Comparison of ENCODE assay signal across 9 cellular contexts in genomic region chr3:112132975-112133448, GRCh38. TPM values are rescaled to one million over a fixed set of nuclear protein-coding genes. Genes with fewer than 3 reads are reported as not detected.
DNase-seq lines count a peak whose midpoint lies in the region; ATAC-seq and TF ChIP-seq lines count a peak whose summit lies in the region.
"Had no signal": no experiment of that assay in that cellular context is flagged by ENCODE, and none has a peak within 500 bp of the region (broad histone marks: within the 10 kb centered on the region; RNA-seq: fewer than 3 reads in every experiment).

A gene with protein sequence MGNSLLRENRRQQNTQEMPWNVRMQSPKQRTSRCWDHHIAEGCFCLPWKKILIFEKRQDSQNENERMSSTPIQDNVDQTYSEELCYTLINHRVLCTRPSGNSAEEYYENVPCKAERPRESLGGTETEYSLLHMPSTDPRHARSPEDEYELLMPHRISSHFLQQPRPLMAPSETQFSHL (minus strand): TSS chr3:112133248. CDS start chr3:112133120, 128 bp downstream.

- no peak within 1 kb of the TSS for H3K4me3 Mint-ChIP-seq in endothelial cell (ENCODE audit: unreplicated experiment)
- H3K4me3 Mint-ChIP-seq: brain had no signal

- TF ChIP-seq CTCF in epithelial cell of esophagus (IDR thresholded peaks at IDR 0.05; ENCODE audit: insufficient read depth, low read depth, low read length, missing control alignments) = no peak
- TF ChIP-seq CTCF in endothelial cell (IDR thresholded peaks at IDR 0.05; ENCODE audit: unreplicated experiment) = no peak

- H3K27ac Mint-ChIP-seq in endothelial cell (ENCODE audit: unreplicated experiment) = no peak within 1 kb of the TSS
- H3K27ac Mint-ChIP-seq: brain had no signal

- peak within 1 kb of the TSS; percentile 42 for H3K4me3 ChIP-seq in epithelial cell of esophagus (ENCODE audit: low read length)

- H3K4me1 Mint-ChIP-seq in endothelial cell (ENCODE audit: unreplicated experiment) = peaks cover 25% of the 10 kb centered on the region

- DNase-seq in Right ventricle myocardium superior = peak; percentile 63
- DNase-seq in cardiac septum (ENCODE audit: low spot score) = no peak
- DNase-seq in activated CD4-positive, alpha-beta T cell treated with anti-CD3 and anti-CD28 coated beads for 24 hours (ENCODE audit: low read depth in 2 of 2) = peak; percentile 24 to 41
- peak; percentile 91 for DNase-seq in epithelial cell of esophagus (ENCODE audit: low read depth)
- DNase-seq in stimulated activated CD4-positive, alpha-beta T cell treated with anti-CD3 and anti-CD28 coated beads, Interleukin-2, amount 100 ng/mL, for 48 hours = peak; percentile 47 to 50
- DNase-seq in NCI-H524 (lab: John Stamatoyannopoulos, UW) = no peak
- DNase-seq in endothelial cell (ENCODE audit: low spot score) = no peak

- no peaks in the 10 kb centered on the region for H3K36me3 Mint-ChIP-seq in endothelial cell (ENCODE audit: low read depth, unreplicated experiment)
- H3K36me3 Mint-ChIP-seq: brain had no signal

- H3K9me3 Mint-ChIP-seq in endothelial cell (ENCODE audit: unreplicated experiment) = no peaks in the 10 kb centered on the region

- ATAC-seq in Right ventricle myocardium superior (ENCODE audit: poor library complexity) (peak; percentile 75), HG03442 (IDR thresholded peaks at IDR 0.05; ENCODE audit: unreplicated experiment) (peak; percentile 78)

- intact Hi-C loops in Right ventricle myocardium superior (cut with DNase I) (no loop called here), cardiac septum (cut with DNase I) (loop anchor here (10.0 kb wide), 1 partner anchor 402 kb away; no protein-coding TSS in a partner anchor)

- peaks cover 2% of the 10 kb centered on the region for H3K27me3 Mint-ChIP-seq in endothelial cell (ENCODE audit: unreplicated experiment)
- H3K27me3 Mint-ChIP-seq: brain had no signal

RNA-seq across cellular contexts. Expression of the gene that starts here (rescaled TPM):
- total RNA-seq in Right ventricle myocardium superior (not detected), cardiac septum (not detected), endothelial cell (ENCODE audit: unreplicated experiment) (not detected)

Comparison
In these comparisons a context has a peak if more than half of its experiments do, and no peak if none do; other contexts are left out.
1. Peak in DNase-seq and ATAC-seq in Right ventricle myocardium superior; RNA of the gene not detected or under 1 TPM.
2. DNase-seq: peak in activated CD4-positive, alpha-beta T cell treated with anti-CD3 and anti-CD28 coated beads for 24 hours (2 of 2), epithelial cell of esophagus (single experiment) and stimulated activated CD4-positive, alpha-beta T cell treated with anti-CD3 and anti-CD28 coated beads, Interleukin-2, amount 100 ng/mL, for 48 hours (2 of 2); none in cardiac septum (single experiment), NCI-H524 (0 of 2) and endothelial cell (single experiment).